25 cellular contexts compared by ENCODE assay signal in the genomic region with DNA sequence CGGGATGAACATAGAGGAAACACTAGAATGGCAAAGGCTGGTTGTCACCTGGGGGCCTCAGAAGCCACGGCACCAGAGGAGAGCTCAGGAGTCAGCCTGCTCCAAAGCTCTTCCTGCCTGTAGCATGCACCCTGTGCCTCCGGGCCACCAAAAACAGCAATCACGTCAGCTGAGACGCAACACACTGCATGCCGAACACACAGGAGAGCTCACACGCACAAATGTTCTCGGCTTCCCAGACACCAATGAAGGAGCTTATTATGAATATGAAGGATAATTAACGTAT. TPM values are rescaled to one million over a fixed set of nuclear protein-coding genes. Genes with fewer than 3 reads are reported as not detected.
DNase-seq lines count a peak whose midpoint lies in the region; ATAC-seq and TF ChIP-seq lines count a peak whose summit lies in the region.
"Had no signal": no experiment of that assay in that cellular context is flagged by ENCODE, and none has a peak within 500 bp of the region (broad histone marks: within the 10 kb centered on the region; RNA-seq: fewer than 3 reads in every experiment).

No MANE protein-coding gene starts in this region.

- CTCF ChIA-PET in activated CD4-positive, alpha-beta memory T cell treated with anti-CD3 and anti-CD28 coated beads for 36 hours (lab: Charles Lee), result interaction anchor here (1.0 to 13.1 kb wide), 2 partner anchors 11 to 38 kb away, joined by 3 to 167 read pairs; no protein-coding TSS in a partner anchor
- CTCF ChIA-PET in GM10248 (lab: Yijun Ruan, JAX), result interaction anchor here (0.7 to 6.2 kb wide), 6 partner anchors 10 to 71 kb away, joined by 3 to 49 read pairs (median 4); no protein-coding TSS in a partner anchor

- peaks cover 81 to 89% of the 10 kb centered on the region in 2 donors for H3K4me1 Mint-ChIP-seq in natural killer cell treated with Interleukin-12 subunit alpha and Interleukin-12 subunit beta and Interleukin-15 and Interleukin-18, amount 100 ng/mL, for 72 hours (ENCODE audit: low read depth in 2 of 2)
- H3K4me1 Mint-ChIP-seq in natural killer cell, result peaks cover 30 to 39% of the 10 kb centered on the region in 2 donors
- peaks cover 92% of the 10 kb centered on the region for H3K4me1 Mint-ChIP-seq in activated CD4-positive, alpha-beta memory T cell treated with anti-CD3 and anti-CD28 coated beads for 36 hours (ENCODE audit: low read depth)
- peaks cover 95% of the 10 kb centered on the region for H3K4me1 Mint-ChIP-seq in activated naive CD8-positive, alpha-beta T cell treated with anti-CD3 and anti-CD28 coated beads, Interleukin-2, amount 50 U/mL, for 24 hours

- no peak for ATAC-seq in natural killer cell treated with Interleukin-12 subunit alpha and Interleukin-12 subunit beta and Interleukin-15 and Interleukin-18, amount 100 ng/mL, for 72 hours
- ATAC-seq in natural killer cell (no peak), HG03571 (IDR thresholded peaks at IDR 0.05; ENCODE audit: unreplicated experiment) (no peak), HG03108 (IDR thresholded peaks at IDR 0.05; ENCODE audit: unreplicated experiment) (no peak)
- ATAC-seq in activated naive CD8-positive, alpha-beta T cell treated with anti-CD3 and anti-CD28 coated beads, Interleukin-2, amount 50 U/mL, for 24 hours, result no peak
- ATAC-seq: activated CD4-positive, CD25-positive, alpha-beta regulatory T cell treated with anti-CD3 and anti-CD28 coated beads, Interleukin-2, amount 50 U/mL, for 24 hours; effector memory CD8-positive, alpha-beta T cell; gastrocnemius medialis; left ventricle myocardium superior; sciatic nerve; SK-N-SH treated with all-trans-retinoic acid at 6 μM for 48 hours had no signal

- H3K4me3 Mint-ChIP-seq in natural killer cell treated with Interleukin-12 subunit alpha and Interleukin-12 subunit beta and Interleukin-15 and Interleukin-18, amount 100 ng/mL, for 72 hours, result peak overlapping the region; percentile 89
- no peak overlapping the region for H3K4me3 Mint-ChIP-seq in natural killer cell
- H3K4me3 Mint-ChIP-seq in activated CD4-positive, alpha-beta memory T cell treated with anti-CD3 and anti-CD28 coated beads for 36 hours, result peak overlapping the region; percentile 67
- H3K4me3 Mint-ChIP-seq in activated naive CD8-positive, alpha-beta T cell treated with anti-CD3 and anti-CD28 coated beads, Interleukin-2, amount 50 U/mL, for 24 hours, result peak overlapping the region; percentile 78
- H3K4me3 Mint-ChIP-seq: effector memory CD8-positive, alpha-beta T cell had no signal

- intact Hi-C loops in natural killer cell (cut with micrococcal nuclease), result no loop called here
- intact Hi-C loops in activated CD4-positive, alpha-beta memory T cell treated with anti-CD3 and anti-CD28 coated beads for 36 hours (cut with micrococcal nuclease), result no loop called here

- POLR2A ChIA-PET in activated CD4-positive, alpha-beta memory T cell treated with anti-CD3 and anti-CD28 coated beads for 36 hours (lab: Charles Lee), result interaction anchor here (2.3 to 16.2 kb wide), 3 partner anchors 9 to 25 kb away, joined by 9 to 343 read pairs (median 23); no protein-coding TSS in a partner anchor
- POLR2A ChIA-PET in GM10248 (lab: Yijun Ruan, JAX), result interaction anchor here (1.1 kb wide), 1 partner anchor 9 kb away, joined by 3 read pairs; no protein-coding TSS in a partner anchor

- peak overlapping the region; percentile 97 to 98 for H3K27ac Mint-ChIP-seq in natural killer cell treated with Interleukin-12 subunit alpha and Interleukin-12 subunit beta and Interleukin-15 and Interleukin-18, amount 100 ng/mL, for 72 hours
- H3K27ac Mint-ChIP-seq in natural killer cell, result no peak overlapping the region
- peak overlapping the region; percentile 94 for H3K27ac Mint-ChIP-seq in activated CD4-positive, alpha-beta memory T cell treated with anti-CD3 and anti-CD28 coated beads for 36 hours
- peak overlapping the region; percentile 99 for H3K27ac Mint-ChIP-seq in activated naive CD8-positive, alpha-beta T cell treated with anti-CD3 and anti-CD28 coated beads, Interleukin-2, amount 50 U/mL, for 24 hours
- H3K27ac Mint-ChIP-seq: effector memory CD8-positive, alpha-beta T cell had no signal

- H3K27me3 Mint-ChIP-seq in natural killer cell treated with Interleukin-12 subunit alpha and Interleukin-12 subunit beta and Interleukin-15 and Interleukin-18, amount 100 ng/mL, for 72 hours, result no peaks in the 10 kb centered on the region
- peaks cover 12% of the 10 kb centered on the region in 2 donors for H3K27me3 Mint-ChIP-seq in natural killer cell (ENCODE audit: low read depth in 2 of 2)
- no peaks in the 10 kb centered on the region for H3K27me3 Mint-ChIP-seq in activated CD4-positive, alpha-beta memory T cell treated with anti-CD3 and anti-CD28 coated beads for 36 hours
- peaks cover 3% of the 10 kb centered on the region for H3K27me3 Mint-ChIP-seq in activated naive CD8-positive, alpha-beta T cell treated with anti-CD3 and anti-CD28 coated beads, Interleukin-2, amount 50 U/mL, for 24 hours
- H3K27me3 Mint-ChIP-seq: effector memory CD8-positive, alpha-beta T cell had no signal

- DNase-seq in natural killer cell treated with Interleukin-12 subunit alpha and Interleukin-12 subunit beta and Interleukin-15 and Interleukin-18, amount 100 ng/mL, for 72 hours (ENCODE audit: low spot score), result no peak
- DNase-seq in natural killer cell, result no peak
- DNase-seq in activated CD4-positive, alpha-beta memory T cell treated with anti-CD3 and anti-CD28 coated beads for 36 hours, result peak; percentile 13
- no peak for DNase-seq in activated naive CD8-positive, alpha-beta T cell treated with anti-CD3 and anti-CD28 coated beads, Interleukin-2, amount 50 U/mL, for 24 hours
- DNase-seq in GM10248 (ENCODE audit: extremely low spot score), result no peak
- DNase-seq: brain microvascular endothelial cell; DMS79 treated with DMSO at 0.1 percent for 48 hours; effector memory CD8-positive, alpha-beta T cell; esophagus squamous epithelium; gastrocnemius medialis; GOT3; hippocampal formation; Karpas-422; left ventricle myocardium superior; midbrain; NCI-H1048; NCI-H187 treated with DMSO at 0.1 percent for 48 hours; NCI-H2227 treated with DMSO at 0.1 percent for 48 hours; NCI-H748 treated with DMSO at 0.1 percent for 48 hours; testis had no signal

- no peaks in the 10 kb centered on the region for H3K9me3 Mint-ChIP-seq in natural killer cell treated with Interleukin-12 subunit alpha and Interleukin-12 subunit beta and Interleukin-15 and Interleukin-18, amount 100 ng/mL, for 72 hours
- no peaks in the 10 kb centered on the region for H3K9me3 Mint-ChIP-seq in natural killer cell
- H3K9me3 Mint-ChIP-seq in activated CD4-positive, alpha-beta memory T cell treated with anti-CD3 and anti-CD28 coated beads for 36 hours, result no peaks in the 10 kb centered on the region
- no peaks in the 10 kb centered on the region for H3K9me3 Mint-ChIP-seq in activated naive CD8-positive, alpha-beta T cell treated with anti-CD3 and anti-CD28 coated beads, Interleukin-2, amount 50 U/mL, for 24 hours
- H3K9me3 Mint-ChIP-seq: effector memory CD8-positive, alpha-beta T cell had no signal

- peaks cover 49% of the 10 kb centered on the region for H3K36me3 Mint-ChIP-seq in natural killer cell treated with Interleukin-12 subunit alpha and Interleukin-12 subunit beta and Interleukin-15 and Interleukin-18, amount 100 ng/mL, for 72 hours
- H3K36me3 Mint-ChIP-seq in natural killer cell, result no peaks in the 10 kb centered on the region
- peaks cover 91% of the 10 kb centered on the region for H3K36me3 Mint-ChIP-seq in activated CD4-positive, alpha-beta memory T cell treated with anti-CD3 and anti-CD28 coated beads for 36 hours
- H3K36me3 Mint-ChIP-seq in activated naive CD8-positive, alpha-beta T cell treated with anti-CD3 and anti-CD28 coated beads, Interleukin-2, amount 50 U/mL, for 24 hours (ENCODE audit: low read depth), result peaks cover 90% of the 10 kb centered on the region

- no peak for TF ChIP-seq CTCF in natural killer cell (IDR thresholded peaks at IDR 0.05)
- no peak for TF ChIP-seq CTCF in GM10248 (IDR thresholded peaks at IDR 0.05; ENCODE audit: control extremely low read depth, extremely low read depth, low read depth, missing control alignments)

RNA-seq across cellular contexts. Expression of a gene that starts 14.9 kb away (rescaled TPM):
- total RNA-seq in natural killer cell treated with Interleukin-12 subunit alpha and Interleukin-12 subunit beta and Interleukin-15 and Interleukin-18, amount 100 ng/mL, for 72 hours, result 1,000 to 10,000 TPM; 1,064 to 1,187 TPM
- total RNA-seq in natural killer cell, result 10 to 100 TPM in 1 of 3 donors, 1 to 10 TPM in 2; 3.4 to 11.2 (median 3.7) TPM
- total RNA-seq in activated CD4-positive, alpha-beta memory T cell treated with anti-CD3 and anti-CD28 coated beads for 36 hours, result 100 to 1,000 TPM; 961 to 988 TPM

RNA-seq across cellular contexts. Expression of a gene that starts 41.6 kb away (rescaled TPM):
- total RNA-seq in natural killer cell treated with Interleukin-12 subunit alpha and Interleukin-12 subunit beta and Interleukin-15 and Interleukin-18, amount 100 ng/mL, for 72 hours, result 100 to 1,000 TPM; 195 to 294 TPM
- total RNA-seq in natural killer cell, result 100 to 1,000 TPM; 120 to 147 (median 147) TPM
- 100 to 1,000 TPM; 151 to 155 TPM for total RNA-seq in activated CD4-positive, alpha-beta memory T cell treated with anti-CD3 and anti-CD28 coated beads for 36 hours

Comparison
In these comparisons a context has a peak if more than half of its experiments do, and no peak if none do; other contexts are left out.
1. H3K27ac Mint-ChIP-seq: peak in natural killer cell treated with Interleukin-12 subunit alpha and Interleukin-12 subunit beta and Interleukin-15 and Interleukin-18, amount 100 ng/mL, for 72 hours (2 of 2), activated CD4-positive, alpha-beta memory T cell treated with anti-CD3 and anti-CD28 coated beads for 36 hours (single experiment) and activated naive CD8-positive, alpha-beta T cell treated with anti-CD3 and anti-CD28 coated beads, Interleukin-2, amount 50 U/mL, for 24 hours (single experiment); none in natural killer cell (0 of 2).
2. RNA of a gene that starts 14.9 kb away (total RNA-seq): 1,064 to 1,187 TPM in natural killer cell treated with Interleukin-12 subunit alpha and Interleukin-12 subunit beta and Interleukin-15 and Interleukin-18, amount 100 ng/mL, for 72 hours and 961 to 988 TPM in activated CD4-positive, alpha-beta memory T cell treated with anti-CD3 and anti-CD28 coated beads for 36 hours; 3.4 to 11.2 TPM in natural killer cell; every median in the first group is over 10 times any median in the second.